In genomic region chr11:112392860-112393259, GRCh38 we compare ENCODE assay signal across 22 cellular contexts.
DNase-seq lines count a peak whose midpoint lies in the region; TF ChIP-seq lines count a peak whose summit lies in the region.
"Had no signal": no experiment of that assay in that cellular context is flagged by ENCODE, and none has a peak within 500 bp of the region (broad histone marks: within the 10 kb centered on the region; RNA-seq: fewer than 3 reads in every experiment).

No MANE protein-coding gene starts in this region.

- H3K4me3 Mint-ChIP-seq in neural progenitor cell, result no peak overlapping the region
- H3K4me3 Mint-ChIP-seq: activated CD4-positive, alpha-beta T cell treated with anti-CD3 and anti-CD28 coated beads, Interleukin-2, amount 10 ng/mL, durations not matched to agents 7 days and 5 days; activated T-helper 1 cell treated with anti-CD3 and anti-CD28 coated beads, Interleukin-12 subunit alpha, Interleukin-12 subunit beta, Interleukin-2, Interleukin-4 antibody, amounts not matched to agents 30 ng/mL and 10 ng/mL and 1 ng/mL, durations not matched to agents 14 hours and 24 hours and 36 hours; CD14-positive monocyte; dendritic cell treated with granulocyte-macrophage colony-stimulating factor and Interleukin-4, amounts not matched to agents 40 ng/mL and 50 ng/mL, for 4 days; nephron had no signal

- peak; percentile 48 for DNase-seq in MV-4-11 (lab: John Stamatoyannopoulos, UW)
- DNase-seq in NCI-H187 (lab: John Stamatoyannopoulos, UW), result peak; percentile 73 to 78
- DNase-seq in NCI-H69 (lab: John Stamatoyannopoulos, UW), result peak; percentile 97
- no peak for DNase-seq in neural progenitor cell (ENCODE audit: low spot score)
- DNase-seq in GM03348 (ENCODE audit: low spot score), result no peak
- DNase-seq in ACHN, result no peak
- DNase-seq in NCI-H446 (lab: John Stamatoyannopoulos, UW), result no peak
- DNase-seq in substantia nigra (lab: John Stamatoyannopoulos, UW), result no peak
- DNase-seq: activated CD4-positive, alpha-beta T cell treated with anti-CD3 and anti-CD28 coated beads, Interleukin-2, amount 10 ng/mL, durations not matched to agents 7 days and 5 days; anterior cingulate cortex; NCI-H1694 treated with DMSO at 0.1 percent for 48 hours; NCI-H526 treated with DMSO at 0.1 percent for 48 hours; PC-3; posterior cingulate gyrus; Right ventricle myocardium superior; stomach; T1000 had no signal

- H3K27ac ChIP-seq in neural progenitor cell, result no peak overlapping the region
- no peak overlapping the region for H3K27ac ChIP-seq in substantia nigra (ENCODE audit: low read depth, low read length, poor library complexity, severe bottlenecking)
- H3K27ac ChIP-seq: stomach, tibial nerve had no signal

- H3K4me2 ChIP-seq in neural progenitor cell, result no peak overlapping the region

- in situ Hi-C loops in ACHN (cut with HindIII; ENCODE audit: low pct_ligation_motif_present, low pct_unique_long_range_greater_than_20kb, low sequenced_read_pairs), result no loop called here

- no peaks in the 10 kb centered on the region for H3K36me3 ChIP-seq in neural progenitor cell
- H3K36me3 ChIP-seq: stomach, tibial nerve had no signal

- no peak overlapping the region for H3K9ac ChIP-seq in neural progenitor cell

- no peaks in the 10 kb centered on the region for H3K27me3 ChIP-seq in neural progenitor cell
- H3K27me3 ChIP-seq: stomach, tibial nerve had no signal

- peak overlapping the region; percentile 51 for H3K27ac Mint-ChIP-seq in neural progenitor cell
- H3K27ac Mint-ChIP-seq: activated CD4-positive, alpha-beta T cell treated with anti-CD3 and anti-CD28 coated beads, Interleukin-2, amount 10 ng/mL, durations not matched to agents 7 days and 5 days; activated T-helper 1 cell treated with anti-CD3 and anti-CD28 coated beads, Interleukin-12 subunit alpha, Interleukin-12 subunit beta, Interleukin-2, Interleukin-4 antibody, amounts not matched to agents 30 ng/mL and 10 ng/mL and 1 ng/mL, durations not matched to agents 14 hours and 24 hours and 36 hours; dendritic cell treated with granulocyte-macrophage colony-stimulating factor and Interleukin-4, amounts not matched to agents 40 ng/mL and 50 ng/mL, for 4 days had no signal

- H2AFZ ChIP-seq in neural progenitor cell (replicated peaks), result no peak overlapping the region

- H3K79me2 ChIP-seq in neural progenitor cell (ENCODE audit: low read depth), result no peaks in the 10 kb centered on the region

- no peak overlapping the region for H3K4me3 ChIP-seq in neural progenitor cell
- H3K4me3 ChIP-seq: stomach, tibial nerve had no signal

- no peaks in the 10 kb centered on the region for H3K9me3 ChIP-seq in neural progenitor cell (ENCODE audit: low read depth)
- H3K9me3 ChIP-seq: tibial nerve had no signal

- TF ChIP-seq CTCF in neural progenitor cell (IDR thresholded peaks at IDR 0.05), result no peak

- no peaks in the 10 kb centered on the region for H3K27me3 Mint-ChIP-seq in neural progenitor cell (ENCODE audit: insufficient read depth, low read depth)
- H3K27me3 Mint-ChIP-seq: activated CD4-positive, alpha-beta T cell treated with anti-CD3 and anti-CD28 coated beads, Interleukin-2, amount 10 ng/mL, durations not matched to agents 7 days and 5 days had no signal

- peaks cover 14% of the 10 kb centered on the region for H3K4me1 Mint-ChIP-seq in neural progenitor cell
- H3K4me1 Mint-ChIP-seq: activated CD4-positive, alpha-beta T cell treated with anti-CD3 and anti-CD28 coated beads, Interleukin-2, amount 10 ng/mL, durations not matched to agents 7 days and 5 days; CD14-positive monocyte had no signal

- no peaks in the 10 kb centered on the region for H3K36me3 Mint-ChIP-seq in neural progenitor cell
- H3K36me3 Mint-ChIP-seq: CD14-positive monocyte had no signal

- peaks cover 12% of the 10 kb centered on the region for H3K9me3 Mint-ChIP-seq in neural progenitor cell
- H3K9me3 Mint-ChIP-seq: activated T-helper 1 cell treated with anti-CD3 and anti-CD28 coated beads, Interleukin-12 subunit alpha, Interleukin-12 subunit beta, Interleukin-2, Interleukin-4 antibody, amounts not matched to agents 30 ng/mL and 10 ng/mL and 1 ng/mL, durations not matched to agents 14 hours and 24 hours and 36 hours had no signal

- H3K4me1 ChIP-seq in neural progenitor cell, result no peaks in the 10 kb centered on the region
- H3K4me1 ChIP-seq: tibial nerve had no signal

- H3F3A ChIP-seq in neural progenitor cell (ENCODE audit: low read depth), result no peaks in the 10 kb centered on the region

- H4K20me1 ChIP-seq in neural progenitor cell (ENCODE audit: low read depth), result no peaks in the 10 kb centered on the region

Comparison
In these comparisons a context has a peak if more than half of its experiments do, and no peak if none do; other contexts are left out.
1. DNase-seq: peak in MV-4-11 (single experiment), NCI-H187 (2 of 2) and NCI-H69 (single experiment); none in neural progenitor cell (single experiment), GM03348 (single experiment), ACHN (single experiment), NCI-H446 (0 of 2) and substantia nigra (0 of 49).